In the genomic region with DNA sequence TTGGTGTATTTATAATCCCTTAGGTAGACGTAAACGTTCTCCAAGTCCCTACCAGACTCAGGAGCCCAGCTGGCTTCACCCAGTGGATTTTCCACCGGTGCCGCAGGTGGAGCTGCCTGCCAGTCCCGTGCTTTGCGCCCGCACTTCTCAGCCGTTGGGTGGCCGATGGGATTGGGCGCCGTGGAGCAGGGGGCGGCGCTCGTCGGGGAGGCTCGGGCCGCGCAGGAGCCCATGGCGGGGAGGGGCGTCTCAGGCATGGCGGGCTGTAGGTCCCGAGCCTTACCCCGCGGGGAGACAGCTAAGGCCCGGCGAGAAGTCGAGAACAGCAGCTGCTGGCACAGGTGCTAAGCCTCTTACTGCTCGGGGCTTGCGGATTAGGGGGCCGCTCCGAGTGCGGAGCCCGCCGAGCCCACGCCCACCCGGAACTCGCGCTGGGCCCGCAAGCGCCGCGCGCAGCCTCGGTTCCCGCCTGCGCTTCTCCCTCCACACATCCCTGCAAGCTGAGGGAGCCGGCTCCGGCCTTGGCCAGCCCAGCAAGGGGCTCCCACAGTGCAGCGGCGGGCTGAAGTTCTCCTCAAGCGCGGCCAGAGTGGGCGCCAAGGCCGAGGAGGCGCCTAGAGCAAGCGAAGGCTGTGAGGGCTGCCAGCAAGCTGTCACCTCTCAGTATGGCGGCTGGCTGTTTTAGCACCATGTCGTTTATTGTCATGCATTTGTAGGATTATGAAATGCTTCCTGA, we compare ENCODE assay signal across 1 cellular context.
TF ChIP-seq lines count a peak whose summit lies in the region.

No MANE protein-coding gene starts in this region.

TF ChIP-seq in K562, 482 proteins besides CTCF, POLR2A, EP300 and RAD21 (continued from another document and continues in another):
- TF ChIP-seq, protein P1, sequence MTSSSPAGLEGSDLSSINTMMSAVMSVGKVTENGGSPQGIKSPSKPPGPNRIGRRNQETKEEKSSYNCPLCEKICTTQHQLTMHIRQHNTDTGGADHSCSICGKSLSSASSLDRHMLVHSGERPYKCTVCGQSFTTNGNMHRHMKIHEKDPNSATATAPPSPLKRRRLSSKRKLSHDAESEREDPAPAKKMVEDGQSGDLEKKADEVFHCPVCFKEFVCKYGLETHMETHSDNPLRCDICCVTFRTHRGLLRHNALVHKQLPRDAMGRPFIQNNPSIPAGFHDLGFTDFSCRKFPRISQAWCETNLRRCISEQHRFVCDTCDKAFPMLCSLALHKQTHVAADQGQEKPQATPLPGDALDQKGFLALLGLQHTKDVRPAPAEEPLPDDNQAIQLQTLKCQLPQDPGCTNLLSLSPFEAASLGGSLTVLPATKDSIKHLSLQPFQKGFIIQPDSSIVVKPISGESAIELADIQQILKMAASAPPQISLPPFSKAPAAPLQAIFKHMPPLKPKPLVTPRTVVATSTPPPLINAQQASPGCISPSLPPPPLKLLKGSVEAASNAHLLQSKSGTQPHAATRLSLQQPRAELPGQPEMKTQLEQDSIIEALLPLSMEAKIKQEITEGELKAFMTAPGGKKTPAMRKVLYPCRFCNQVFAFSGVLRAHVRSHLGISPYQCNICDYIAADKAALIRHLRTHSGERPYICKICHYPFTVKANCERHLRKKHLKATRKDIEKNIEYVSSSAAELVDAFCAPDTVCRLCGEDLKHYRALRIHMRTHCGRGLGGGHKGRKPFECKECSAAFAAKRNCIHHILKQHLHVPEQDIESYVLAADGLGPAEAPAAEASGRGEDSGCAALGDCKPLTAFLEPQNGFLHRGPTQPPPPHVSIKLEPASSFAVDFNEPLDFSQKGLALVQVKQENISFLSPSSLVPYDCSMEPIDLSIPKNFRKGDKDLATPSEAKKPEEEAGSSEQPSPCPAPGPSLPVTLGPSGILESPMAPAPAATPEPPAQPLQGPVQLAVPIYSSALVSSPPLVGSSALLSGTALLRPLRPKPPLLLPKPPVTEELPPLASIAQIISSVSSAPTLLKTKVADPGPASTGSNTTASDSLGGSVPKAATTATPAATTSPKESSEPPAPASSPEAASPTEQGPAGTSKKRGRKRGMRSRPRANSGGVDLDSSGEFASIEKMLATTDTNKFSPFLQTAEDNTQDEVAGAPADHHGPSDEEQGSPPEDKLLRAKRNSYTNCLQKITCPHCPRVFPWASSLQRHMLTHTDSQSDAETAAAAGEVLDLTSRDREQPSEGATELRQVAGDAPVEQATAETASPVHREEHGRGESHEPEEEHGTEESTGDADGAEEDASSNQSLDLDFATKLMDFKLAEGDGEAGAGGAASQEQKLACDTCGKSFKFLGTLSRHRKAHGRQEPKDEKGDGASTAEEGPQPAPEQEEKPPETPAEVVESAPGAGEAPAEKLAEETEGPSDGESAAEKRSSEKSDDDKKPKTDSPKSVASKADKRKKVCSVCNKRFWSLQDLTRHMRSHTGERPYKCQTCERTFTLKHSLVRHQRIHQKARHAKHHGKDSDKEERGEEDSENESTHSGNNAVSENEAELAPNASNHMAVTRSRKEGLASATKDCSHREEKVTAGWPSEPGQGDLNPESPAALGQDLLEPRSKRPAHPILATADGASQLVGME (CRISPR knock-in tag; IDR thresholded peaks at IDR 0.05) = peak; percentile 30
- TF ChIP-seq, protein P2, sequence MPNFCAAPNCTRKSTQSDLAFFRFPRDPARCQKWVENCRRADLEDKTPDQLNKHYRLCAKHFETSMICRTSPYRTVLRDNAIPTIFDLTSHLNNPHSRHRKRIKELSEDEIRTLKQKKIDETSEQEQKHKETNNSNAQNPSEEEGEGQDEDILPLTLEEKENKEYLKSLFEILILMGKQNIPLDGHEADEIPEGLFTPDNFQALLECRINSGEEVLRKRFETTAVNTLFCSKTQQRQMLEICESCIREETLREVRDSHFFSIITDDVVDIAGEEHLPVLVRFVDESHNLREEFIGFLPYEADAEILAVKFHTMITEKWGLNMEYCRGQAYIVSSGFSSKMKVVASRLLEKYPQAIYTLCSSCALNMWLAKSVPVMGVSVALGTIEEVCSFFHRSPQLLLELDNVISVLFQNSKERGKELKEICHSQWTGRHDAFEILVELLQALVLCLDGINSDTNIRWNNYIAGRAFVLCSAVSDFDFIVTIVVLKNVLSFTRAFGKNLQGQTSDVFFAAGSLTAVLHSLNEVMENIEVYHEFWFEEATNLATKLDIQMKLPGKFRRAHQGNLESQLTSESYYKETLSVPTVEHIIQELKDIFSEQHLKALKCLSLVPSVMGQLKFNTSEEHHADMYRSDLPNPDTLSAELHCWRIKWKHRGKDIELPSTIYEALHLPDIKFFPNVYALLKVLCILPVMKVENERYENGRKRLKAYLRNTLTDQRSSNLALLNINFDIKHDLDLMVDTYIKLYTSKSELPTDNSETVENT (CRISPR knock-in tag; IDR thresholded peaks at IDR 0.05) = peak; percentile 44
- TF ChIP-seq CCNT2 (IDR thresholded peaks at IDR 0.05; ENCODE audit: borderline replicate concordance, extremely low read depth, insufficient read length, low read depth, low read length) (peak; percentile 56), CREB1 (IDR thresholded peaks at IDR 0.05) (0 out of 2 replicates have a peak, but pooled peaks have one; percentile 4), CREB1 (CRISPR knock-in tag; IDR thresholded peaks at IDR 0.05) (peak; percentile 54; the same call in 1 of the 2 replicates), MBD2 (IDR thresholded peaks at IDR 0.05; ENCODE audit: borderline replicate concordance, low read depth) (peak; percentile 49; the same call in 1 of the 2 replicates), ZBTB1 (CRISPR knock-in tag; IDR thresholded peaks at IDR 0.05; ENCODE audit: borderline replicate concordance, low read depth) (peak; percentile 80; the same call in 1 of the 2 replicates), RBBP5 (IDR thresholded peaks at IDR 0.05; ENCODE audit: borderline replicate concordance, insufficient read depth, low read length, poor library complexity, severe bottlenecking) (peak; percentile 74), SAFB (IDR thresholded peaks at IDR 0.05; ENCODE audit: borderline replicate concordance, low read depth, low read length) (peak; percentile 60; the same call in 1 of the 2 replicates), U2AF1 (optimal IDR thresholded peaks at IDR 0.05; ENCODE audit: low read depth, low read length) (no peak), ZNF197 (CRISPR knock-in tag; IDR thresholded peaks at IDR 0.05; ENCODE audit: low read depth) (0 out of 2 replicates have a peak, but pooled peaks have one; percentile 51), HNRNPLL (IDR thresholded peaks at IDR 0.05; ENCODE audit: low read depth, low read length, poor library complexity, severe bottlenecking) (peak; percentile 67), EP400 (IDR thresholded peaks at IDR 0.05) (peak; percentile 47; the same call in 1 of the 2 replicates), TEAD2 (tag; IDR thresholded peaks at IDR 0.05) (no peak), NRF1 (conservative IDR thresholded peaks at IDR 0.05 in 1 of 2, IDR thresholded peaks at IDR 0.05 in 1 of 2) (peak; percentile 86 to 88), YY1 (IDR thresholded peaks at IDR 0.05; ENCODE audit: borderline replicate concordance in 1 of 3, control insufficient read depth in 1 of 3, extremely low read depth in 1 of 3, insufficient read depth in 3 of 3, insufficient read length in 1 of 3, insufficient replicate concordance in 2 of 3, low read depth in 1 of 3, low read length in 2 of 3) (peak in 2 of 3 experiments; percentile 44 to 77), CTBP1 (IDR thresholded peaks at IDR 0.05; ENCODE audit: borderline replicate concordance) (peak; percentile 37; the same call in 1 of the 2 replicates), SMAD4 (CRISPR knock-in tag; conservative IDR thresholded peaks at IDR 0.05) (peak; percentile 24; the same call in 1 of the 2 replicates), NFIX (CRISPR knock-in tag; IDR thresholded peaks at IDR 0.05; ENCODE audit: low read depth) (no peak), CHD1 (IDR thresholded peaks at IDR 0.05; ENCODE audit: low read length) (peak; percentile 76), MAZ (CRISPR knock-in tag; conservative IDR thresholded peaks at IDR 0.05 in 1 of 2, IDR thresholded peaks at IDR 0.05 in 1 of 2) (peak; percentile 54 to 67; a peak in 2 of 4 replicates)
- TF ChIP-seq, protein P3, sequence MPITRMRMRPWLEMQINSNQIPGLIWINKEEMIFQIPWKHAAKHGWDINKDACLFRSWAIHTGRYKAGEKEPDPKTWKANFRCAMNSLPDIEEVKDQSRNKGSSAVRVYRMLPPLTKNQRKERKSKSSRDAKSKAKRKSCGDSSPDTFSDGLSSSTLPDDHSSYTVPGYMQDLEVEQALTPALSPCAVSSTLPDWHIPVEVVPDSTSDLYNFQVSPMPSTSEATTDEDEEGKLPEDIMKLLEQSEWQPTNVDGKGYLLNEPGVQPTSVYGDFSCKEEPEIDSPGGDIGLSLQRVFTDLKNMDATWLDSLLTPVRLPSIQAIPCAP (CRISPR knock-in tag; IDR thresholded peaks at IDR 0.05; ENCODE audit: borderline replicate concordance) = no peak
- TF ChIP-seq, protein P4, sequence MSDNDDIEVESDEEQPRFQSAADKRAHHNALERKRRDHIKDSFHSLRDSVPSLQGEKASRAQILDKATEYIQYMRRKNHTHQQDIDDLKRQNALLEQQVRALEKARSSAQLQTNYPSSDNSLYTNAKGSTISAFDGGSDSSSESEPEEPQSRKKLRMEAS (CRISPR knock-in tag; IDR thresholded peaks at IDR 0.05) = peak; percentile 74
- TF ChIP-seq, protein P5, sequence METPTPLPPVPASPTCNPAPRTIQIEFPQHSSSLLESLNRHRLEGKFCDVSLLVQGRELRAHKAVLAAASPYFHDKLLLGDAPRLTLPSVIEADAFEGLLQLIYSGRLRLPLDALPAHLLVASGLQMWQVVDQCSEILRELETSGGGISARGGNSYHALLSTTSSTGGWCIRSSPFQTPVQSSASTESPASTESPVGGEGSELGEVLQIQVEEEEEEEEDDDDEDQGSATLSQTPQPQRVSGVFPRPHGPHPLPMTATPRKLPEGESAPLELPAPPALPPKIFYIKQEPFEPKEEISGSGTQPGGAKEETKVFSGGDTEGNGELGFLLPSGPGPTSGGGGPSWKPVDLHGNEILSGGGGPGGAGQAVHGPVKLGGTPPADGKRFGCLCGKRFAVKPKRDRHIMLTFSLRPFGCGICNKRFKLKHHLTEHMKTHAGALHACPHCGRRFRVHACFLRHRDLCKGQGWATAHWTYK (CRISPR knock-in tag; IDR thresholded peaks at IDR 0.05) = 0 out of 2 replicates have a peak, but pooled peaks have one; percentile 14
- TF ChIP-seq, protein P6, sequence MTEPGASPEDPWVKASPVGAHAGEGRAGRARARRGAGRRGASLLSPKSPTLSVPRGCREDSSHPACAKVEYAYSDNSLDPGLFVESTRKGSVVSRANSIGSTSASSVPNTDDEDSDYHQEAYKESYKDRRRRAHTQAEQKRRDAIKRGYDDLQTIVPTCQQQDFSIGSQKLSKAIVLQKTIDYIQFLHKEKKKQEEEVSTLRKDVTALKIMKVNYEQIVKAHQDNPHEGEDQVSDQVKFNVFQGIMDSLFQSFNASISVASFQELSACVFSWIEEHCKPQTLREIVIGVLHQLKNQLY (CRISPR knock-in tag; conservative IDR thresholded peaks at IDR 0.05) = no peak
- TF ChIP-seq, protein P7, sequence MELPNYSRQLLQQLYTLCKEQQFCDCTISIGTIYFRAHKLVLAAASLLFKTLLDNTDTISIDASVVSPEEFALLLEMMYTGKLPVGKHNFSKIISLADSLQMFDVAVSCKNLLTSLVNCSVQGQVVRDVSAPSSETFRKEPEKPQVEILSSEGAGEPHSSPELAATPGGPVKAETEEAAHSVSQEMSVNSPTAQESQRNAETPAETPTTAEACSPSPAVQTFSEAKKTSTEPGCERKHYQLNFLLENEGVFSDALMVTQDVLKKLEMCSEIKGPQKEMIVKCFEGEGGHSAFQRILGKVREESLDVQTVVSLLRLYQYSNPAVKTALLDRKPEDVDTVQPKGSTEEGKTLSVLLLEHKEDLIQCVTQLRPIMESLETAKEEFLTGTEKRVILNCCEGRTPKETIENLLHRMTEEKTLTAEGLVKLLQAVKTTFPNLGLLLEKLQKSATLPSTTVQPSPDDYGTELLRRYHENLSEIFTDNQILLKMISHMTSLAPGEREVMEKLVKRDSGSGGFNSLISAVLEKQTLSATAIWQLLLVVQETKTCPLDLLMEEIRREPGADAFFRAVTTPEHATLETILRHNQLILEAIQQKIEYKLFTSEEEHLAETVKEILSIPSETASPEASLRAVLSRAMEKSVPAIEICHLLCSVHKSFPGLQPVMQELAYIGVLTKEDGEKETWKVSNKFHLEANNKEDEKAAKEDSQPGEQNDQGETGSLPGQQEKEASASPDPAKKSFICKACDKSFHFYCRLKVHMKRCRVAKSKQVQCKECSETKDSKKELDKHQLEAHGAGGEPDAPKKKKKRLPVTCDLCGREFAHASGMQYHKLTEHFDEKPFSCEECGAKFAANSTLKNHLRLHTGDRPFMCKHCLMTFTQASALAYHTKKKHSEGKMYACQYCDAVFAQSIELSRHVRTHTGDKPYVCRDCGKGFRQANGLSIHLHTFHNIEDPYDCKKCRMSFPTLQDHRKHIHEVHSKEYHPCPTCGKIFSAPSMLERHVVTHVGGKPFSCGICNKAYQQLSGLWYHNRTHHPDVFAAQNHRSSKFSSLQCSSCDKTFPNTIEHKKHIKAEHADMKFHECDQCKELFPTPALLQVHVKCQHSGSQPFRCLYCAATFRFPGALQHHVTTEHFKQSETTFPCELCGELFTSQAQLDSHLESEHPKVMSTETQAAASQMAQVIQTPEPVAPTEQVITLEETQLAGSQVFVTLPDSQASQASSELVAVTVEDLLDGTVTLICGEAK (IDR thresholded peaks at IDR 0.05) = no peak
- TF ChIP-seq, protein P7 (CRISPR knock-in tag; IDR thresholded peaks at IDR 0.05) = no peak
